ENCODE assay signal across 19 cellular contexts in the genomic region with DNA sequence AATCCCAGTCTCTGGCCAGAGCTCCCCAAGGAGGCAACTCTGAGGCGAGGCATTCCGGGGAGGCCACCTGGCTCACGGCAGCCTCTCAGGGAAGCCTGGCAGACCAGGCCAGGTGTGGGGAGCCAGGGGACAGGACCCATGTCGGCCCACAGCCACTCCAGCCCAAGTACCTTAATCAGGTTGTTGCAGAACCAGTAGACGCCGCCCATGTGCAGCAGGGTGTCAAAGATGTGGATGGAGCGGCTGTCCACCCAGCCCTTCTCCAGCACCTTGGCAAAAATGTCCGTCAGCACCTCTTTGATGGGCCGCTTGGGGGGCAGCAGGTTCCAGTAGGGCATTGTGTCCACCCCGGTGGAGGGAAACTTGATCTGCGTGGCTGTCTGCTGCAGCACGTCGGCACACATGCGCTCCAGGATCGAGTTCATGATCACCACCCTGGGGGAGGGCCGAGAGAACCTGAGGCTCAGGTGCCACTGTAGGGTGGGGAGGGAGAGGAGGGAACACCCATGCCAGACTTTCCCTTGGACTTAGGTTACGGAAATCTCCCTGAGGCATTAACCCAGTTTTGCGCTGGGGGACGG. TPM values are rescaled to one million over a fixed set of nuclear protein-coding genes. Genes with fewer than 3 reads are reported as not detected.
DNase-seq lines count a peak whose midpoint lies in the region; ATAC-seq and TF ChIP-seq lines count a peak whose summit lies in the region.
"Had no signal": no experiment of that assay in that cellular context is flagged by ENCODE, and none has a peak within 500 bp of the region (broad histone marks: within the 10 kb centered on the region; RNA-seq: fewer than 3 reads in every experiment).

No MANE protein-coding gene starts in this region.

- H4K8ac ChIP-seq in IMR-90 (ENCODE audit: low read depth in 2 of 2, low read length in 2 of 2): no peak overlapping the region

- H2BK120ac ChIP-seq in IMR-90 (ENCODE audit: low read depth, low read length): no peak overlapping the region

- H2BK15ac ChIP-seq in IMR-90 (ENCODE audit: low read depth, low read length): no peak overlapping the region

- intact Hi-C loops in IMR-90 (cut with micrococcal nuclease): no loop called here
- intact Hi-C loops in PC-9 (cut with micrococcal nuclease; ENCODE audit: unreplicated experiment): loop anchor here (5.0 to 10.0 kb wide), 2 partner anchors 286 to 292 kb away; a partner anchor contains a TSS
- intact Hi-C loops in left lung (cut with DNase I): loop anchor here in 1 of 2 donors (10.0 kb wide), 1 partner anchor 152 kb away; a partner anchor contains a TSS
- intact Hi-C loops in vagina (cut with DNase I): no loop called here
- intact Hi-C loops in naive thymus-derived CD4-positive, alpha-beta T cell (cut with micrococcal nuclease): no loop called here

- H3K9me3 ChIP-seq in IMR-90 (ENCODE audit: control insufficient read depth, insufficient read depth, low read length) (no peaks in the 10 kb centered on the region), PC-9 (ENCODE audit: insufficient read depth, low read depth) (no peaks in the 10 kb centered on the region), left lung (no peaks in the 10 kb centered on the region), vagina (no peaks in the 10 kb centered on the region)
- H3K9me3 ChIP-seq in naive thymus-derived CD4-positive, alpha-beta T cell (ENCODE audit: control insufficient read depth in 2 of 3, low read length in 3 of 3): no peaks in the 10 kb centered on the region
- H3K9me3 ChIP-seq: heart right ventricle had no signal

- H3K36me3 ChIP-seq in IMR-90 (ENCODE audit: control insufficient read depth, insufficient read depth, low read length) (peaks cover 38% of the 10 kb centered on the region), PC-9 (ENCODE audit: low read depth) (peaks cover 4% of the 10 kb centered on the region; the same call in 1 of the 2 replicates), left lung (peaks cover 0 to 70% of the 10 kb centered on the region in 2 donors), vagina (peaks cover 0 to 27% of the 10 kb centered on the region in 2 donors)
- peaks cover 4 to 75% (median 5%) of the 10 kb centered on the region in 3 experiments for H3K36me3 ChIP-seq in naive thymus-derived CD4-positive, alpha-beta T cell (ENCODE audit: control insufficient read depth in 2 of 3, insufficient read depth in 3 of 3, low read length in 3 of 3)

- H3K4me2 ChIP-seq in IMR-90 (ENCODE audit: low read depth, low read length) (no peak overlapping the region), PC-9 (peak overlapping the region; percentile 38)

- no peak overlapping the region for H2BK5ac ChIP-seq in IMR-90 (ENCODE audit: low read depth, low read length, poor library complexity, severe bottlenecking)

- dilution Hi-C loops in IMR-90 (cut with HindIII; ENCODE audit: low sequenced_read_pairs, unreplicated experiment): no loop called here

- ATAC-seq in IMR-90 (ENCODE audit: low read depth) (no peak), left lung (peak; percentile 52)
- no peak for ATAC-seq in naive thymus-derived CD4-positive, alpha-beta T cell
- ATAC-seq: activated CD4-positive, CD25-positive, alpha-beta regulatory T cell treated with anti-CD3 and anti-CD28 coated beads, Interleukin-2, amount 50 U/mL, for 24 hours; esophagus mucosa; Right ventricle myocardium inferior had no signal

- no peaks in the 10 kb centered on the region for H3K9me2 ChIP-seq in PC-9 (ENCODE audit: insufficient read depth)

- H3K27ac Mint-ChIP-seq in naive thymus-derived CD4-positive, alpha-beta T cell: no peak overlapping the region
- no peak overlapping the region for H3K27ac Mint-ChIP-seq in glutamatergic neuron (ENCODE audit: unreplicated experiment)
- H3K27ac Mint-ChIP-seq: dendritic cell treated with granulocyte-macrophage colony-stimulating factor and Interleukin-4, amounts not matched to agents 40 ng/mL and 50 ng/mL, for 4 days had no signal

- no peak overlapping the region for H3K4me3 ChIP-seq in IMR-90 (ENCODE audit: insufficient read depth, low read depth, low read length)
- 0 out of 2 replicates have a peak overlapping the region, but pooled peaks have one; percentile 9 for H3K4me3 ChIP-seq in PC-9
- no peak overlapping the region for H3K4me3 ChIP-seq in left lung
- H3K4me3 ChIP-seq in vagina: no peak overlapping the region
- no peak overlapping the region for H3K4me3 ChIP-seq in naive thymus-derived CD4-positive, alpha-beta T cell (ENCODE audit: low read length)
- H3K4me3 ChIP-seq: heart right ventricle had no signal

- no peak overlapping the region for H4K91ac ChIP-seq in IMR-90 (ENCODE audit: insufficient read depth, low read depth, low read length)

- no peaks in the 10 kb centered on the region for H3K79me2 ChIP-seq in PC-9 (ENCODE audit: low read depth)

- H3K27me3 ChIP-seq in IMR-90 (ENCODE audit: control insufficient read depth, insufficient read depth, low read length) (no peaks in the 10 kb centered on the region), PC-9 (ENCODE audit: insufficient read depth, low read depth) (no peaks in the 10 kb centered on the region), left lung (no peaks in the 10 kb centered on the region), vagina (no peaks in the 10 kb centered on the region)
- no peaks in the 10 kb centered on the region for H3K27me3 ChIP-seq in naive thymus-derived CD4-positive, alpha-beta T cell (ENCODE audit: control insufficient read depth in 2 of 2, insufficient read depth in 2 of 2, low read length in 2 of 2)
- H3K27me3 ChIP-seq: heart right ventricle had no signal

- TF ChIP-seq POLR2A in IMR-90 (IDR thresholded peaks at IDR 0.05; ENCODE audit: low read depth, low read length) (no peak), vagina (IDR thresholded peaks at IDR 0.05) (no peak)

- H3K14ac ChIP-seq in IMR-90 (replicated peaks; ENCODE audit: low read depth, low read length): no peak overlapping the region

- TF ChIP-seq CTCF in IMR-90 (conservative IDR thresholded peaks at IDR 0.05; ENCODE audit: low read depth, low read length) (no peak), PC-9 (conservative IDR thresholded peaks at IDR 0.05) (no peak), left lung (IDR thresholded peaks at IDR 0.05) (no peak), vagina (IDR thresholded peaks at IDR 0.05) (no peak), glutamatergic neuron (IDR thresholded peaks at IDR 0.05; ENCODE audit: partially characterized antibody, unreplicated experiment) (no peak)

- no peaks in the 10 kb centered on the region for H3K9me3 Mint-ChIP-seq in naive thymus-derived CD4-positive, alpha-beta T cell
- H3K9me3 Mint-ChIP-seq in glutamatergic neuron (ENCODE audit: unreplicated experiment): peaks cover 7% of the 10 kb centered on the region
- H3K9me3 Mint-ChIP-seq: dendritic cell treated with granulocyte-macrophage colony-stimulating factor and Interleukin-4, amounts not matched to agents 40 ng/mL and 50 ng/mL, for 4 days had no signal

- no peak overlapping the region for H3K18ac ChIP-seq in IMR-90 (ENCODE audit: low read depth, low read length)

- H4K20me1 ChIP-seq in IMR-90 (ENCODE audit: insufficient read depth, low read length) (no peaks in the 10 kb centered on the region), PC-9 (ENCODE audit: insufficient read depth) (no peaks in the 10 kb centered on the region)

- peaks cover 4 to 42% (median 5%) of the 10 kb centered on the region in 5 donors for H3K36me3 Mint-ChIP-seq in naive thymus-derived CD4-positive, alpha-beta T cell
- no peaks in the 10 kb centered on the region for H3K36me3 Mint-ChIP-seq in glutamatergic neuron (ENCODE audit: unreplicated experiment)

- in situ Hi-C loops in IMR-90 (cut with MboI; ENCODE audit: low sequenced_read_pairs): loop anchor here (10.0 kb wide), 1 partner anchor 262 kb away; a partner anchor contains a TSS

- H2AFZ ChIP-seq in IMR-90 (replicated peaks; ENCODE audit: low read length, poor library complexity): no peak overlapping the region
- no peak overlapping the region for H2AFZ ChIP-seq in PC-9

- no peak for TF ChIP-seq RAD21 in IMR-90 (IDR thresholded peaks at IDR 0.05; ENCODE audit: low read length)

- H2BK20ac ChIP-seq in IMR-90 (ENCODE audit: low read depth, low read length): no peak overlapping the region

- 0 out of 4 replicates have a peak, but pooled peaks cover 0 to 6% of the 10 kb centered on the region in 2 experiments for H3K79me1 ChIP-seq in IMR-90 (ENCODE audit: low read depth in 1 of 2, low read length in 2 of 2)

- peaks cover 59% of the 10 kb centered on the region for H3F3A ChIP-seq in PC-9 (ENCODE audit: insufficient read depth, low read depth)

- no peak overlapping the region for H3K23ac ChIP-seq in IMR-90 (ENCODE audit: low read depth, low read length)

- no peak overlapping the region for H3K4me3 Mint-ChIP-seq in naive thymus-derived CD4-positive, alpha-beta T cell
- H3K4me3 Mint-ChIP-seq in glutamatergic neuron (ENCODE audit: unreplicated experiment): no peak overlapping the region
- H3K4me3 Mint-ChIP-seq: dendritic cell treated with granulocyte-macrophage colony-stimulating factor and Interleukin-4, amounts not matched to agents 40 ng/mL and 50 ng/mL, for 4 days had no signal

- no peak for DNase-seq in IMR-90
- DNase-seq in PC-9: peak; percentile 84 to 86
- DNase-seq in left lung: peak; percentile 60 to 79
- DNase-seq in vagina (ENCODE audit: extremely low spot score in 2 of 2): no peak
- DNase-seq in naive thymus-derived CD4-positive, alpha-beta T cell: no peak
- DNase-seq in activated CD4-positive, CD25-positive, alpha-beta regulatory T cell treated with anti-CD3 and anti-CD28 coated beads, Interleukin-2, amount 50 U/mL, for 72 hours: no peak
- DNase-seq in glutamatergic neuron: no peak
- DNase-seq: activated naive CD4-positive, alpha-beta T cell treated with Interleukin-2 at 50 U/mL for 16 hours; C1 segment of cervical spinal cord; NCI-H187; NCI-H82 had no signal

- H3K4ac ChIP-seq in IMR-90 (ENCODE audit: low read depth, low read length): no peak overlapping the region

- H2AK9ac ChIP-seq in IMR-90 (replicated peaks; ENCODE audit: low read depth, low read length, poor library complexity): no peak overlapping the region

- CTCF ChIA-PET in IMR-90 (lab: Yijun Ruan, JAX) (no interaction called here), PC-9 (lab: Charles Lee) (no interaction called here)
- CTCF ChIA-PET in naive thymus-derived CD4-positive, alpha-beta T cell (lab: Charles Lee): interaction anchor here (1.5 kb wide), 1 partner anchor 145 kb away, joined by 4 read pairs; no protein-coding TSS in a partner anchor

- H3K4me1 Mint-ChIP-seq in naive thymus-derived CD4-positive, alpha-beta T cell: peaks cover 10 to 24% (median 22%) of the 10 kb centered on the region in 7 donors
- peaks cover 23% of the 10 kb centered on the region for H3K4me1 Mint-ChIP-seq in glutamatergic neuron (ENCODE audit: low read depth, unreplicated experiment)

- no peak overlapping the region for H3K9ac ChIP-seq in IMR-90 (ENCODE audit: low read depth, low read length)

- peaks cover 2% of the 10 kb centered on the region; the same call in 1 of the 2 replicates for H3K9me1 ChIP-seq in IMR-90 (ENCODE audit: insufficient read depth, low read length)

- peak overlapping the region; percentile 2; the same call in 1 of the 2 replicates for H2AK5ac ChIP-seq in IMR-90 (ENCODE audit: low read depth, low read length)

- no peaks in the 10 kb centered on the region for H3K27me3 Mint-ChIP-seq in naive thymus-derived CD4-positive, alpha-beta T cell
- peaks cover 2% of the 10 kb centered on the region for H3K27me3 Mint-ChIP-seq in glutamatergic neuron (ENCODE audit: unreplicated experiment)
- H3K27me3 Mint-ChIP-seq: dendritic cell treated with granulocyte-macrophage colony-stimulating factor and Interleukin-4, amounts not matched to agents 40 ng/mL and 50 ng/mL, for 4 days; progenitor cell of endocrine pancreas had no signal

- no peak overlapping the region for H4K5ac ChIP-seq in IMR-90 (ENCODE audit: low read depth, low read length)

- no peak overlapping the region for H3K56ac ChIP-seq in IMR-90 (ENCODE audit: extremely low read depth, insufficient read depth, low read length)

- H3K4me1 ChIP-seq in IMR-90 (ENCODE audit: control insufficient read depth, insufficient read depth, low read length): peaks cover 36% of the 10 kb centered on the region
- H3K4me1 ChIP-seq in PC-9 (replicated peaks; ENCODE audit: insufficient read depth): peaks cover 70% of the 10 kb centered on the region
- H3K4me1 ChIP-seq in left lung: peaks cover 19 to 89% of the 10 kb centered on the region in 2 donors
- H3K4me1 ChIP-seq in vagina: peaks cover 94% of the 10 kb centered on the region
- peaks cover 6 to 26% of the 10 kb centered on the region in 2 donors for H3K4me1 ChIP-seq in naive thymus-derived CD4-positive, alpha-beta T cell (ENCODE audit: control insufficient read depth in 2 of 2, insufficient read depth in 2 of 2, low read length in 2 of 2)

- H3K27ac ChIP-seq in IMR-90 (ENCODE audit: insufficient read depth, low read length) (no peak overlapping the region), PC-9 (peak overlapping the region; percentile 3; the same call in 1 of the 2 replicates), left lung (peak overlapping the region; percentile 37 to 63), vagina (peak overlapping the region; percentile 89)
- no peak overlapping the region for H3K27ac ChIP-seq in naive thymus-derived CD4-positive, alpha-beta T cell (ENCODE audit: low read depth, low read length)

- 81% methylated on average over 11 of the region's 19 CpGs; no CpG with 5 or more reads in 1 of the 2 experiments for WGBS in IMR-90 (ENCODE audit: extremely low coverage in 2 of 2, insufficient read length in 1 of 2), 2 experiments

- POLR2A ChIA-PET in IMR-90 (lab: Charles Lee; ENCODE audit: unreplicated experiment): no interaction called here
- POLR2A ChIA-PET in PC-9 (lab: Charles Lee; ENCODE audit: unreplicated experiment): no interaction called here
- POLR2A ChIA-PET in naive thymus-derived CD4-positive, alpha-beta T cell (lab: Charles Lee): no interaction called here

- BruUV-seq in IMR-90 (replicated peaks; lab: Mats Ljungman, UMichigan) (no TSS peak), PC-9 (replicated peaks; lab: Mats Ljungman, UMichigan) (no TSS peak)

RNA-seq across cellular contexts. Expression of a gene that starts 7.8 kb away (rescaled TPM):
- total RNA-seq in IMR-90 (2012; rRNA removed) (not detected in 2 replicates), PC-9 (2021) (not detected in 2 replicates), left lung (1 to 10 TPM in 1 of 2 donors, under 1 TPM in 1; 0.61 to 1.7 TPM), vagina (25.3 TPM), glutamatergic neuron (ENCODE audit: unreplicated experiment) (not detected)
- not detected in 2 replicates for polyA plus RNA-seq in IMR-90 (2012; rRNA removed)
- 0.03 and 0.05 TPM in 2 replicates for polyA plus RNA-seq in IMR-90 (2012; cell fraction: cytosol; rRNA removed)
- polyA plus RNA-seq in IMR-90 (2012; cell fraction: nucleus; rRNA removed; ENCODE audit: low replicate concordance): 0.04 TPM in 1 of 2 replicates, not detected in the other
- not detected for total RNA-seq in naive thymus-derived CD4-positive, alpha-beta T cell
- polyA plus RNA-seq in naive thymus-derived CD4-positive, alpha-beta T cell: not detected
- total RNA-seq: astrocyte; progenitor cell of endocrine pancreas; Right ventricle myocardium inferior; T-helper 1 cell treated with Interleukin-12 subunit alpha and Interleukin-12 subunit beta and Interleukin-4 antibody, amounts not matched to agents 30 ng/mL and 1 ng/mL, for 36 hours had no signal

RNA-seq across cellular contexts. Expression of a gene that starts 31.2 kb away (rescaled TPM):
- total RNA-seq in IMR-90 (2012; rRNA removed): 18.6 and 25.8 TPM in 2 replicates
- 73.6 and 79.0 TPM in 2 replicates for polyA plus RNA-seq in IMR-90 (2012; rRNA removed)
- polyA plus RNA-seq in IMR-90 (2012; cell fraction: cytosol; rRNA removed): 29.9 and 49.0 TPM in 2 replicates
- polyA plus RNA-seq in IMR-90 (2012; cell fraction: nucleus; rRNA removed; ENCODE audit: low replicate concordance): 167 and 365 TPM in 2 replicates
- total RNA-seq in PC-9 (2021): 67.1 and 67.2 TPM in 2 replicates
- total RNA-seq in left lung: 10 to 100 TPM; 72.0 to 75.2 TPM
- 106 TPM for total RNA-seq in vagina
- total RNA-seq in naive thymus-derived CD4-positive, alpha-beta T cell: 100 to 1,000 TPM in 1 of 5 experiments, 10 to 100 TPM in 4; 82.9 to 103 (median 91.4) TPM
- polyA plus RNA-seq in naive thymus-derived CD4-positive, alpha-beta T cell: 10 to 100 TPM; 46.7 to 62.7 TPM
- total RNA-seq in glutamatergic neuron (ENCODE audit: unreplicated experiment): 172 TPM

RNA-seq across cellular contexts. Expression of a gene that starts 39.7 kb away (rescaled TPM):
- total RNA-seq in IMR-90 (2012; rRNA removed) (20.8 and 22.0 TPM in 2 replicates), PC-9 (2021) (11.4 and 13.9 TPM in 2 replicates), left lung (10 to 100 TPM; 37.9 to 45.2 TPM), vagina (40.3 TPM), glutamatergic neuron (ENCODE audit: unreplicated experiment) (17.6 TPM)
- polyA plus RNA-seq in IMR-90 (2012; rRNA removed): 21.9 and 23.4 TPM in 2 replicates
- polyA plus RNA-seq in IMR-90 (2012; cell fraction: cytosol; rRNA removed): 22.4 and 25.8 TPM in 2 replicates
- 17.8 and 22.5 TPM in 2 replicates for polyA plus RNA-seq in IMR-90 (2012; cell fraction: nucleus; rRNA removed; ENCODE audit: low replicate concordance)
- total RNA-seq in naive thymus-derived CD4-positive, alpha-beta T cell: 10 to 100 TPM in 4 of 5 experiments, 1 to 10 TPM in 1; 3.2 to 55.9 (median 48.4) TPM
- polyA plus RNA-seq in naive thymus-derived CD4-positive, alpha-beta T cell: 10 to 100 TPM; 17.7 to 26.2 TPM

RNA-seq across cellular contexts. Expression of a gene that starts 42.4 kb away (rescaled TPM):
- total RNA-seq in IMR-90 (2012; rRNA removed) (123 and 125 TPM in 2 replicates), PC-9 (2021) (93.2 and 130 TPM in 2 replicates), left lung (100 to 1,000 TPM in 1 of 2 donors, 10 to 100 TPM in 1; 72.8 to 117 TPM), vagina (95.0 TPM), glutamatergic neuron (ENCODE audit: unreplicated experiment) (113 TPM)
- polyA plus RNA-seq in IMR-90 (2012; rRNA removed): 154 and 155 TPM in 2 replicates
- 69.3 and 125 TPM in 2 replicates for polyA plus RNA-seq in IMR-90 (2012; cell fraction: cytosol; rRNA removed)
- 121 and 167 TPM in 2 replicates for polyA plus RNA-seq in IMR-90 (2012; cell fraction: nucleus; rRNA removed; ENCODE audit: low replicate concordance)
- total RNA-seq in naive thymus-derived CD4-positive, alpha-beta T cell: 100 to 1,000 TPM in 1 of 5 experiments, 10 to 100 TPM in 4; 55.7 to 111 (median 68.9) TPM
- 10 to 100 TPM; 44.6 to 53.1 TPM for polyA plus RNA-seq in naive thymus-derived CD4-positive, alpha-beta T cell

Comparison
In these comparisons a context has a peak if more than half of its experiments do, and no peak if none do; other contexts are left out.
1. DNase-seq: peak in PC-9 (2 of 2) and left lung (2 of 2); none in IMR-90 (single experiment), vagina (0 of 2), naive thymus-derived CD4-positive, alpha-beta T cell (0 of 9), activated CD4-positive, CD25-positive, alpha-beta regulatory T cell treated with anti-CD3 and anti-CD28 coated beads, Interleukin-2, amount 50 U/mL, for 72 hours (single experiment) and glutamatergic neuron (single experiment).
2. H3K27ac ChIP-seq: peak in PC-9 (single experiment), left lung (2 of 2) and vagina (single experiment); none in IMR-90 (single experiment) and naive thymus-derived CD4-positive, alpha-beta T cell (single experiment).